ENCODE assay signal across 36 cellular contexts in genomic region chr7:90274161-90274560, GRCh38. TPM values are rescaled to one million over a fixed set of nuclear protein-coding genes. Genes with fewer than 3 reads are reported as not detected.
"Had no signal": no experiment of that assay in that cellular context is flagged by ENCODE, and none has a peak within 500 bp of the region (broad histone marks: within the 10 kb centered on the region; RNA-seq: fewer than 3 reads in every experiment).

No MANE protein-coding gene starts in this region.

- H3K27me3 ChIP-seq: adrenal gland, body of pancreas, brain microvascular endothelial cell, breast epithelium had no signal

- H3K27ac ChIP-seq: adrenal gland, body of pancreas, brain microvascular endothelial cell, VCaP had no signal

- H3K4me1 ChIP-seq: adrenal gland, body of pancreas, breast epithelium had no signal

- DNase-seq: activated B cell treated with CpG ODN at 0.5 μM for 24 hours; activated CD4-positive, alpha-beta memory T cell treated with anti-CD3 and anti-CD28 coated beads for 36 hours; activated CD4-positive, alpha-beta T cell treated with anti-CD3 and anti-CD28 coated beads for 4 hours; activated CD4-positive, alpha-beta T cell treated with anti-CD3 and anti-CD28 coated beads, Interleukin-2, amount 10 ng/mL, durations not matched to agents 24 days and 14 days; activated CD4-positive, alpha-beta T cell treated with anti-CD3 and anti-CD28 coated beads, Interleukin-2, amount 50 U/mL, for 1 hour; activated CD4-positive, alpha-beta T cell treated with anti-CD3 and anti-CD28 coated beads, Interleukin-2, amount 50 U/mL, for 4 hours; activated CD4-positive, CD25-positive, alpha-beta regulatory T cell treated with anti-CD3 and anti-CD28 coated beads, Interleukin-2, amount 50 U/mL, for 72 hours; activated CD8-positive, alpha-beta memory T cell treated with anti-CD3 and anti-CD28 coated beads, Interleukin-2, amount 50 U/mL, for 4 hours; activated CD8-positive, alpha-beta T cell treated with anti-CD3 and anti-CD28 coated beads for 36 hours; activated effector memory CD4-positive, alpha-beta T cell treated with anti-CD3 and anti-CD28 coated beads, Interleukin-2, amount 50 U/mL, for 16 hours; activated gamma-delta T cell treated with Interleukin-2 at 50 U/mL for 16 hours; activated naive CD4-positive, alpha-beta T cell; activated naive CD4-positive, alpha-beta T cell treated with anti-CD3 and anti-CD28 coated beads for 36 hours; activated naive CD4-positive, alpha-beta T cell treated with anti-CD3 and anti-CD28 coated beads, Interleukin-2, amount 50 U/mL, for 16 hours; activated naive CD8-positive, alpha-beta T cell treated with anti-CD3 and anti-CD28 coated beads for 36 hours; activated T-cell treated with anti-CD3 and anti-CD28 coated beads for 4 hours; activated T-cell treated with anti-CD3 and anti-CD28 coated beads, Interleukin-2, amount 50 U/mL, for 1 hour; activated T-cell treated with anti-CD3 and anti-CD28 coated beads, Interleukin-2, amount 50 U/mL, for 4 hours; activated T-cell treated with anti-CD3 and anti-CD28 coated beads, Interleukin-2, amount 50 U/mL, for 72 hours; adrenal gland; amniotic stem cell; aorta; body of pancreas; brain microvascular endothelial cell; central memory CD4-positive, alpha-beta T cell; T-helper 1 cell; T-helper 2 cell; T-helper 9 cell had no signal

- H3K36me3 ChIP-seq: adrenal gland, brain microvascular endothelial cell, breast epithelium had no signal

- H3K9me3 ChIP-seq: adrenal gland, body of pancreas, breast epithelium had no signal

- H3K4me3 ChIP-seq: adrenal gland, body of pancreas, breast epithelium had no signal

RNA-seq across cellular contexts. Expression of gene CFAP69, which starts 29.2 kb away (rescaled TPM):
- total RNA-seq: activated CD4-positive, alpha-beta T cell treated with anti-CD3 and anti-CD28 coated beads, Interleukin-2, amount 10 ng/mL, durations not matched to agents 24 days and 14 days; activated T-helper 1 cell treated with anti-CD3 and anti-CD28 coated beads, Interleukin-12 subunit alpha, Interleukin-12 subunit beta, Interleukin-2, Interleukin-4 antibody, amounts not matched to agents 30 ng/mL and 10 ng/mL and 1 ng/mL, durations not matched to agents 14 hours and 24 hours and 36 hours had no signal

RNA-seq across cellular contexts. Expression of gene FAM237B, which starts 46.9 kb away (rescaled TPM):
- total RNA-seq: activated B cell treated with CpG ODN at 0.5 μM for 24 hours; activated CD4-positive, alpha-beta memory T cell treated with anti-CD3 and anti-CD28 coated beads for 36 hours; activated CD4-positive, alpha-beta T cell treated with anti-CD3 and anti-CD28 coated beads, Interleukin-2, amount 10 ng/mL, durations not matched to agents 24 days and 14 days; activated CD8-positive, alpha-beta memory T cell treated with anti-CD3 and anti-CD28 coated beads for 36 hours; activated CD8-positive, alpha-beta T cell treated with anti-CD3 and anti-CD28 coated beads for 36 hours; activated naive CD4-positive, alpha-beta T cell treated with anti-CD3 and anti-CD28 coated beads for 36 hours; activated naive CD4-positive, alpha-beta T cell treated with anti-CD3 and anti-CD28 coated beads, Interleukin-2, amount 50 U/mL, for 72 hours; activated naive CD8-positive, alpha-beta T cell treated with anti-CD3 and anti-CD28 coated beads for 36 hours; activated T-cell treated with anti-CD3 and anti-CD28 coated beads, Interleukin-2, amount 50 U/mL, for 4 hours; activated T-cell treated with anti-CD3 and anti-CD28 coated beads, Interleukin-2, amount 50 U/mL, for 72 hours; activated T-helper 1 cell treated with anti-CD3 and anti-CD28 coated beads, Interleukin-12 subunit alpha, Interleukin-12 subunit beta, Interleukin-2, Interleukin-4 antibody, amounts not matched to agents 30 ng/mL and 10 ng/mL and 1 ng/mL, durations not matched to agents 14 hours and 24 hours and 36 hours; activated T-helper 17 cell treated with anti-CD3 and anti-CD28 coated beads, Interleukin-2, amount 50 U/mL, for 72 hours; adrenal gland; aorta; astrocyte; body of pancreas; cardiac septum had no signal
